ENCODE assay signal across 8 cellular contexts in the genomic region with DNA sequence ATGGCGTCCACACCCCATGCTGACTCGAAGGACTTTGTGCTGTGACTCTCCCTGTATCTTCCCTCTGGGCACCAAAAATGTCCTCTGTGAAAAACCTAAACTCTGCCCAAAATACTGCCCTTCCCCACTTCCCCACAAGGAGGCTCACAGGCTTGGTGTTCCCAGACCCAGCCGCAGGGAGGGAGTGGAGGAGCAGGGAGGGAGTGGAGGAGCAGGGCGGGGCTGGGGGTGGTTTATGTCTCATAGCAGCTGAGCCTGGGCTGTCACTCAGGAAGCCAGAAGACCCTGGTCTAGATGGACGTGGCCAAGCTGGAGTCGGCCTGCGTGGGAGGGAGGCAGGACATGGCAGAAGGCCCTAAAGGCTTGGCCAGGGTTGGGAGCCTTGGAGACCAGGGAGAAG.
A peak's percentile ranks its signal among the peaks of the same experiment; 100 is the strongest.
DNase-seq lines count a peak whose midpoint lies in the region; ATAC-seq and TF ChIP-seq lines count a peak whose summit lies in the region.

No MANE protein-coding gene starts in this region.

- no peak for TF ChIP-seq EP300 in gastroesophageal sphincter (IDR thresholded peaks at IDR 0.05)

- H3K4me3 Mint-ChIP-seq in GM23338: no peak overlapping the region
- H3K4me3 Mint-ChIP-seq in activated T-cell treated with anti-CD3 and anti-CD28 coated beads, Interleukin-2, amount 50 U/mL, for 72 hours: no peak overlapping the region

- in situ Hi-C loops in ACHN (cut with HindIII; ENCODE audit: low pct_ligation_motif_present, low pct_unique_long_range_greater_than_20kb, low sequenced_read_pairs): no loop called here

- H3K36me3 ChIP-seq in GM23338 (ENCODE audit: insufficient read depth) (no peaks in the 10 kb centered on the region), gastroesophageal sphincter (no peaks in the 10 kb centered on the region), uterus (no peaks in the 10 kb centered on the region)

- no peaks in the 10 kb centered on the region for H3K9me2 ChIP-seq in GM23338 (ENCODE audit: insufficient read depth)

- peak overlapping the region; percentile 71; the same call in 1 of the 2 replicates for H3K27ac Mint-ChIP-seq in GM23338
- H3K27ac Mint-ChIP-seq in activated T-cell treated with anti-CD3 and anti-CD28 coated beads, Interleukin-2, amount 50 U/mL, for 72 hours: no peak overlapping the region

- H3K27me3 ChIP-seq in GM23338 (ENCODE audit: insufficient read depth): no peaks in the 10 kb centered on the region
- H3K27me3 ChIP-seq in right cardiac atrium (ENCODE audit: control insufficient read depth, insufficient read depth): no peaks in the 10 kb centered on the region
- peaks cover 85% of the 10 kb centered on the region for H3K27me3 ChIP-seq in gastroesophageal sphincter
- no peaks in the 10 kb centered on the region for H3K27me3 ChIP-seq in uterus

- TF ChIP-seq CTCF in GM23338 (conservative IDR thresholded peaks at IDR 0.05; ENCODE audit: low read depth in 2 of 2): peak; percentile 65 to 79
- peak in 1 of 4 experiments; percentile 22 for TF ChIP-seq CTCF in gastroesophageal sphincter (IDR thresholded peaks at IDR 0.05)
- TF ChIP-seq CTCF in uterus (IDR thresholded peaks at IDR 0.05): peak in 1 of 4 experiments; percentile 11

- peaks cover 4% of the 10 kb centered on the region; the same call in 2 of the 3 replicates for H3K4me1 Mint-ChIP-seq in GM23338
- H3K4me1 Mint-ChIP-seq in activated T-cell treated with anti-CD3 and anti-CD28 coated beads, Interleukin-2, amount 50 U/mL, for 72 hours (ENCODE audit: low read depth): no peaks in the 10 kb centered on the region

- H3K9me3 ChIP-seq in right cardiac atrium (ENCODE audit: control insufficient read depth, low read length) (no peaks in the 10 kb centered on the region), gastroesophageal sphincter (peaks cover 0 to 12% (median 0%) of the 10 kb centered on the region in 3 donors), uterus (no peaks in the 10 kb centered on the region)

- no peaks in the 10 kb centered on the region for H4K20me1 ChIP-seq in GM23338 (replicated peaks; ENCODE audit: insufficient read depth)

- H3K9me3 Mint-ChIP-seq in GM23338: peaks cover 5% of the 10 kb centered on the region; the same call in 2 of the 3 replicates
- no peaks in the 10 kb centered on the region for H3K9me3 Mint-ChIP-seq in activated T-cell treated with anti-CD3 and anti-CD28 coated beads, Interleukin-2, amount 50 U/mL, for 72 hours

- intact Hi-C loops in right cardiac atrium (cut with DNase I): no loop called here
- intact Hi-C loops in uterus (cut with DNase I; ENCODE audit: low total_unique reads): no loop called here

- TF ChIP-seq POLR2A in gastroesophageal sphincter (IDR thresholded peaks at IDR 0.05) (no peak), uterus (IDR thresholded peaks at IDR 0.05) (no peak)

- H3K4me3 ChIP-seq in GM23338: no peak overlapping the region
- no peak overlapping the region for H3K4me3 ChIP-seq in right cardiac atrium (ENCODE audit: low read length)
- H3K4me3 ChIP-seq in gastroesophageal sphincter: no peak overlapping the region
- H3K4me3 ChIP-seq in uterus: no peak overlapping the region

- no peaks in the 10 kb centered on the region for H3K4me1 ChIP-seq in GM23338 (ENCODE audit: insufficient read depth)
- no peaks in the 10 kb centered on the region for H3K4me1 ChIP-seq in right cardiac atrium (ENCODE audit: control insufficient read depth, insufficient read depth, low read length)
- H3K4me1 ChIP-seq in gastroesophageal sphincter: no peaks in the 10 kb centered on the region
- no peaks in the 10 kb centered on the region for H3K4me1 ChIP-seq in uterus

- peak overlapping the region; percentile 88 for H2AFZ ChIP-seq in GM23338

- no peak overlapping the region for H3K27ac ChIP-seq in GM23338 (ENCODE audit: low read depth)
- H3K27ac ChIP-seq in right cardiac atrium (ENCODE audit: low read length): no peak overlapping the region
- no peak overlapping the region for H3K27ac ChIP-seq in gastroesophageal sphincter
- H3K27ac ChIP-seq in uterus: no peak overlapping the region

- WGBS in right cardiac atrium: 39% methylated on average over 7 of the region's 7 CpGs
- WGBS in gastroesophageal sphincter (ENCODE audit: low coverage in 1 of 2), 2 donors: 54% methylated on average over 4 of the region's 7 CpGs; no CpG with 5 or more reads in 1 of the 2 donors

- H3K4me2 ChIP-seq in GM23338: no peak overlapping the region

- H3F3A ChIP-seq in GM23338 (replicated peaks; ENCODE audit: low read depth): no peaks in the 10 kb centered on the region

- peak; percentile 51 for DNase-seq in ACHN
- peak; percentile 83 for DNase-seq in GM23338 (ENCODE audit: low spot score)
- DNase-seq in SK-N-DZ (ENCODE audit: low spot score): peak; percentile 21
- DNase-seq in right cardiac atrium: peak; percentile 34 to 65 (median 58)
- DNase-seq in uterus: no peak
- no peak for DNase-seq in activated T-cell treated with anti-CD3 and anti-CD28 coated beads, Interleukin-2, amount 50 U/mL, for 72 hours

- no peaks in the 10 kb centered on the region for H3K36me3 Mint-ChIP-seq in GM23338 (ENCODE audit: low read depth)
- H3K36me3 Mint-ChIP-seq in activated T-cell treated with anti-CD3 and anti-CD28 coated beads, Interleukin-2, amount 50 U/mL, for 72 hours (ENCODE audit: insufficient read depth in 2 of 2): no peaks in the 10 kb centered on the region

- H3K27me3 Mint-ChIP-seq in GM23338 (ENCODE audit: insufficient read depth, low read depth, poor library complexity): peaks cover 9% of the 10 kb centered on the region
- peaks cover 27% of the 10 kb centered on the region for H3K27me3 Mint-ChIP-seq in activated T-cell treated with anti-CD3 and anti-CD28 coated beads, Interleukin-2, amount 50 U/mL, for 72 hours (ENCODE audit: low read depth)

- H3K79me2 ChIP-seq in GM23338 (replicated peaks; ENCODE audit: insufficient read depth): no peaks in the 10 kb centered on the region

- ATAC-seq in GM23338 (peak; percentile 95), right cardiac atrium (peak in 1 of 2 donors; percentile 45), gastroesophageal sphincter (no peak), HG03045 (IDR thresholded peaks at IDR 0.05; ENCODE audit: unreplicated experiment) (no peak)
- no peak for ATAC-seq in activated T-cell treated with anti-CD3 and anti-CD28 coated beads, Interleukin-2, amount 50 U/mL, for 72 hours (replicated peaks in 1 of 2)

TF ChIP-seq in GM23338, 12 proteins besides CTCF, POLR2A, EP300 and RAD21:
- TF ChIP-seq STAT1 (IDR thresholded peaks at IDR 0.05; ENCODE audit: unreplicated experiment) (no peak), EZH2phosphoT487 (IDR thresholded peaks at IDR 0.05; ENCODE audit: unreplicated experiment) (no peak)

Comparison
In these comparisons a context has a peak if more than half of its experiments do, and no peak if none do; other contexts are left out.
1. DNase-seq: peak in ACHN (single experiment), GM23338 (single experiment), SK-N-DZ (single experiment) and right cardiac atrium (3 of 3); none in uterus (0 of 2) and activated T-cell treated with anti-CD3 and anti-CD28 coated beads, Interleukin-2, amount 50 U/mL, for 72 hours (0 of 2).